Comparison of ENCODE assay signal across 8 cellular contexts in genomic region chr11:33893711-33894401, GRCh38. TPM values are rescaled to one million over a fixed set of nuclear protein-coding genes. Genes with fewer than 3 reads are reported as not detected.
DNase-seq lines count a peak whose midpoint lies in the region; ATAC-seq and TF ChIP-seq lines count a peak whose summit lies in the region.

No MANE protein-coding gene starts in this region.

- peak overlapping the region; percentile 70 for H2AFZ ChIP-seq in OCI-LY7 (ENCODE audit: low read length)

- H3K4me1 ChIP-seq in OCI-LY7 (ENCODE audit: insufficient read depth, low read length, poor library complexity, severe bottlenecking) (peaks cover 39% of the 10 kb centered on the region), neutrophil (ENCODE audit: control insufficient read depth in 1 of 2, insufficient read depth in 1 of 2, low read depth in 1 of 2, low read length in 1 of 2) (peaks cover 75 to 76% of the 10 kb centered on the region in 2 experiments), uterus (no peaks in the 10 kb centered on the region)

- BruUV-seq in OCI-LY7 (replicated peaks; lab: Mats Ljungman, UMichigan): no TSS peak

- intact Hi-C loops in OCI-LY7 (cut with micrococcal nuclease; ENCODE audit: unreplicated experiment): no loop called here
- intact Hi-C loops in uterus (cut with DNase I; ENCODE audit: low total_unique reads): no loop called here

- in situ Hi-C loops in GM13977 (cut with MboI; ENCODE audit: low pct_unique_long_range_greater_than_20kb, low sequenced_read_pairs, unreplicated experiment): no loop called here

- H3K27me3 ChIP-seq in neutrophil (no peaks in the 10 kb centered on the region), uterus (no peaks in the 10 kb centered on the region)

- CTCF ChIA-PET in OCI-LY7 (lab: Charles Lee; ENCODE audit: unreplicated experiment): no interaction called here

- H3K9me3 ChIP-seq in OCI-LY7 (ENCODE audit: low read length): no peaks in the 10 kb centered on the region
- H3K9me3 ChIP-seq in neutrophil: no peaks in the 10 kb centered on the region
- H3K9me3 ChIP-seq in uterus: no peaks in the 10 kb centered on the region

- no peak for TF ChIP-seq CTCF in GM13977 (IDR thresholded peaks at IDR 0.05; ENCODE audit: extremely low read depth, insufficient read depth, missing control alignments)
- TF ChIP-seq CTCF in OCI-LY7 (conservative IDR thresholded peaks at IDR 0.05; ENCODE audit: low read length): no peak
- TF ChIP-seq CTCF in neutrophil (IDR thresholded peaks at IDR 0.05): no peak
- TF ChIP-seq CTCF in uterus (IDR thresholded peaks at IDR 0.05): no peak

- no peaks in the 10 kb centered on the region for H4K20me1 ChIP-seq in OCI-LY7 (ENCODE audit: insufficient read depth, low read length)

- H3K36me3 ChIP-seq in OCI-LY7 (ENCODE audit: insufficient read depth, low read length): no peaks in the 10 kb centered on the region
- H3K36me3 ChIP-seq in neutrophil: no peaks in the 10 kb centered on the region
- no peaks in the 10 kb centered on the region for H3K36me3 ChIP-seq in uterus

- H3K4me2 ChIP-seq in OCI-LY7 (ENCODE audit: low read length): peak overlapping the region; percentile 48

- H3K79me2 ChIP-seq in OCI-LY7 (ENCODE audit: insufficient read depth, low read depth, low read length): no peaks in the 10 kb centered on the region

- H3K27ac ChIP-seq in OCI-LY7 (ENCODE audit: low read depth, low read length, poor library complexity, severe bottlenecking) (no peak overlapping the region), neutrophil (peak overlapping the region; percentile 85), uterus (no peak overlapping the region)

- no peak for TF ChIP-seq POLR2A in uterus (IDR thresholded peaks at IDR 0.05)

- H3K9me2 ChIP-seq in OCI-LY7 (ENCODE audit: insufficient read depth, low read length): no peaks in the 10 kb centered on the region

- peak overlapping the region; percentile 30 for H3K4me3 ChIP-seq in OCI-LY7 (ENCODE audit: low read depth, low read length, poor library complexity, severe bottlenecking)
- peak overlapping the region; percentile 52 to 53 for H3K4me3 ChIP-seq in neutrophil (ENCODE audit: low read depth in 1 of 2, low read length in 1 of 2)
- H3K4me3 ChIP-seq in uterus: no peak overlapping the region

- POLR2A ChIA-PET in OCI-LY7 (lab: Charles Lee): interaction anchor here (1.0 kb wide), 1 partner anchor 31 kb away, joined by 3 read pairs; no protein-coding TSS in a partner anchor

- ATAC-seq in HG02623 (IDR thresholded peaks at IDR 0.05; ENCODE audit: unreplicated experiment): peak; percentile 80

- DNase-seq in GM13977 (ENCODE audit: low spot score) (peak; percentile 66), OCI-LY7 (ENCODE audit: low spot score) (peak; percentile 29), NCI-H748 treated with DMSO at 0.1 percent for 48 hours (lab: John Stamatoyannopoulos, UW) (no peak), uterus (no peak), glomerular visceral epithelial cell (ENCODE audit: extremely low spot score) (no peak)
- DNase-seq in activated effector memory CD4-positive, alpha-beta T cell treated with anti-CD3 and anti-CD28 coated beads, Interleukin-2, amount 50 U/mL, for 16 hours: peak; percentile 86

RNA-seq across cellular contexts. Expression of gene LMO2, which starts 2.0 kb away (rescaled TPM):
- not detected in 2 replicates for total RNA-seq in OCI-LY7 (2014; rRNA removed; shearing (Covaris generic))
- total RNA-seq in OCI-LY7 (2022) (0.89 and 2.0 TPM in 2 replicates), uterus (10 to 100 TPM; 22.4 to 45.2 (median 29.9) TPM)

Comparison
In these comparisons a context has a peak if more than half of its experiments do, and no peak if none do; other contexts are left out.
1. DNase-seq: peak in GM13977 (single experiment), OCI-LY7 (single experiment) and activated effector memory CD4-positive, alpha-beta T cell treated with anti-CD3 and anti-CD28 coated beads, Interleukin-2, amount 50 U/mL, for 16 hours (single experiment); none in NCI-H748 treated with DMSO at 0.1 percent for 48 hours (single experiment), uterus (0 of 2) and glomerular visceral epithelial cell (single experiment).
2. H3K4me3 ChIP-seq: peak in OCI-LY7 (single experiment) and neutrophil (2 of 2); none in uterus (0 of 2).
3. RNA of gene LMO2, which starts 2.0 kb away (total RNA-seq): 22.4 to 45.2 TPM in uterus; 0.89 to 2.0 TPM in OCI-LY7; every median in the first group is over 4 times any median in the second.